Comparison of ENCODE assay signal across 23 cellular contexts in genomic region chr17:9911089-9911488, GRCh38. TPM values are rescaled to one million over a fixed set of nuclear protein-coding genes. Genes with fewer than 3 reads are reported as not detected.
A peak's percentile ranks its signal among the peaks of the same experiment; 100 is the strongest.
DNase-seq lines count a peak whose midpoint lies in the region; ATAC-seq, FAIRE-seq and TF ChIP-seq lines count a peak whose summit lies in the region.
"Had no signal": no experiment of that assay in that cellular context is flagged by ENCODE, and none has a peak within 500 bp of the region (broad histone marks: within the 10 kb centered on the region; RNA-seq: fewer than 3 reads in every experiment).

No MANE protein-coding gene starts in this region.

- no peaks in the 10 kb centered on the region for H3K79me1 ChIP-seq in IMR-90 (ENCODE audit: low read depth in 1 of 2, low read length in 2 of 2)

- H3K4me3 Mint-ChIP-seq in dendritic cell treated with granulocyte-macrophage colony-stimulating factor and Interleukin-4, amounts not matched to agents 40 ng/mL and 50 ng/mL, for 4 days: no peak overlapping the region
- no peak overlapping the region for H3K4me3 Mint-ChIP-seq in neural progenitor cell
- H3K4me3 Mint-ChIP-seq: B cell; CD14-positive monocyte; CD8-positive, alpha-beta T cell had no signal

- WGBS in IMR-90 (ENCODE audit: extremely low coverage in 2 of 2, insufficient read length in 1 of 2), 2 experiments: 71% methylated on average over 4 of the region's 12 CpGs; no CpG with 5 or more reads in 1 of the 2 experiments

- POLR2A ChIA-PET in IMR-90 (lab: Charles Lee; ENCODE audit: unreplicated experiment): no interaction called here

- no peak overlapping the region for H3K56ac ChIP-seq in IMR-90 (ENCODE audit: extremely low read depth, insufficient read depth, low read length)

- no peaks in the 10 kb centered on the region for H3K79me2 ChIP-seq in neural progenitor cell (ENCODE audit: low read depth)

- peak overlapping the region; percentile 12; the same call in 1 of the 2 replicates for H4K5ac ChIP-seq in IMR-90 (ENCODE audit: low read depth, low read length)

- H4K91ac ChIP-seq in IMR-90 (ENCODE audit: insufficient read depth, low read depth, low read length): peak overlapping the region; percentile 26; the same call in 1 of the 2 replicates

- H3K18ac ChIP-seq in IMR-90 (ENCODE audit: low read depth, low read length): peak overlapping the region; percentile 5; the same call in 1 of the 2 replicates

- H2AFZ ChIP-seq in IMR-90 (replicated peaks; ENCODE audit: low read length, poor library complexity) (peak overlapping the region; percentile 8), neural progenitor cell (replicated peaks) (no peak overlapping the region)

- no peak for TF ChIP-seq RAD21 in IMR-90 (IDR thresholded peaks at IDR 0.05; ENCODE audit: low read length)

- H3K9me1 ChIP-seq in IMR-90 (ENCODE audit: insufficient read depth, low read length): no peaks in the 10 kb centered on the region; the same call in 1 of the 2 replicates

- H2BK20ac ChIP-seq in IMR-90 (ENCODE audit: low read depth, low read length): peak overlapping the region; percentile 50; the same call in 1 of the 2 replicates

- no peaks in the 10 kb centered on the region for H3F3A ChIP-seq in neural progenitor cell (ENCODE audit: low read depth)

- H2BK120ac ChIP-seq in IMR-90 (ENCODE audit: low read depth, low read length): peak overlapping the region; percentile 62; the same call in 1 of the 2 replicates

- H3K27me3 Mint-ChIP-seq in dendritic cell treated with granulocyte-macrophage colony-stimulating factor and Interleukin-4, amounts not matched to agents 40 ng/mL and 50 ng/mL, for 4 days: no peaks in the 10 kb centered on the region
- H3K27me3 Mint-ChIP-seq in neural progenitor cell (ENCODE audit: insufficient read depth, low read depth): peaks cover 8% of the 10 kb centered on the region

- no peaks in the 10 kb centered on the region for H3K4me1 Mint-ChIP-seq in dendritic cell treated with granulocyte-macrophage colony-stimulating factor and Interleukin-4, amounts not matched to agents 40 ng/mL and 50 ng/mL, for 4 days (ENCODE audit: low read depth)
- peaks cover 21% of the 10 kb centered on the region for H3K4me1 Mint-ChIP-seq in neural progenitor cell
- H3K4me1 Mint-ChIP-seq: B cell, CD14-positive monocyte had no signal

- no peak overlapping the region for H3K23ac ChIP-seq in IMR-90 (ENCODE audit: low read depth, low read length)

- H2BK5ac ChIP-seq in IMR-90 (ENCODE audit: low read depth, low read length, poor library complexity, severe bottlenecking): no peak overlapping the region

- peaks cover 50% of the 10 kb centered on the region for H3K36me3 Mint-ChIP-seq in dendritic cell treated with granulocyte-macrophage colony-stimulating factor and Interleukin-4, amounts not matched to agents 40 ng/mL and 50 ng/mL, for 4 days (ENCODE audit: low read depth)
- peaks cover 7% of the 10 kb centered on the region for H3K36me3 Mint-ChIP-seq in neural progenitor cell
- H3K36me3 Mint-ChIP-seq: CD8-positive, alpha-beta T cell had no signal

- peak overlapping the region in 1 of 2 experiments; percentile 62; a peak in 1 of 4 replicates for H4K8ac ChIP-seq in IMR-90 (ENCODE audit: low read depth in 2 of 2, low read length in 2 of 2)

- no peak for DNase-seq in IMR-90
- DNase-seq in neural progenitor cell (ENCODE audit: low spot score): no peak
- no peak for DNase-seq in GM12892 (ENCODE audit: insufficient read length)
- no peak for DNase-seq in inferior parietal cortex (ENCODE audit: extremely low spot score)
- DNase-seq in NCI-H1092 (lab: John Stamatoyannopoulos, UW): no peak
- DNase-seq: CD8-positive, alpha-beta T cell; COR-L47; DMS153; DMS79 treated with DMSO at 0.1 percent for 48 hours; EL had no signal

- H2AK5ac ChIP-seq in IMR-90 (ENCODE audit: low read depth, low read length): 0 out of 2 replicates have a peak overlapping the region, but pooled peaks have one; percentile 69

- H3K4me2 ChIP-seq in BLaER1: peak overlapping the region; percentile 40
- no peak overlapping the region; the same call in 1 of the 2 replicates for H3K4me2 ChIP-seq in IMR-90 (ENCODE audit: low read depth, low read length)
- H3K4me2 ChIP-seq in neural progenitor cell: no peak overlapping the region

- peak overlapping the region; percentile 69 for H3K4ac ChIP-seq in IMR-90 (ENCODE audit: low read depth, low read length)

- no TSS peak for BruUV-seq in IMR-90 (replicated peaks; lab: Mats Ljungman, UMichigan)

- H3K9me3 ChIP-seq in BLaER1: no peaks in the 10 kb centered on the region
- no peaks in the 10 kb centered on the region for H3K9me3 ChIP-seq in IMR-90 (ENCODE audit: control insufficient read depth, insufficient read depth, low read length)
- no peaks in the 10 kb centered on the region for H3K9me3 ChIP-seq in neural progenitor cell (ENCODE audit: low read depth)
- H3K9me3 ChIP-seq: HAP-1 had no signal

- CTCF ChIA-PET in IMR-90 (lab: Yijun Ruan, JAX): no interaction called here

- H3K4me3 ChIP-seq in BLaER1 (no peak overlapping the region), IMR-90 (ENCODE audit: insufficient read depth, low read depth, low read length) (no peak overlapping the region), neural progenitor cell (no peak overlapping the region)
- H3K4me3 ChIP-seq: HAP-1 had no signal

- intact Hi-C loops in IMR-90 (cut with micrococcal nuclease): no loop called here
- intact Hi-C loops in dendritic cell treated with granulocyte-macrophage colony-stimulating factor and Interleukin-4, amounts not matched to agents 40 ng/mL and 50 ng/mL, for 4 days (cut with micrococcal nuclease): no loop called here

- 0 out of 2 replicates have a peak overlapping the region, but pooled peaks have one; percentile 32 for H3K14ac ChIP-seq in IMR-90 (replicated peaks; ENCODE audit: low read depth, low read length)

- dilution Hi-C loops in IMR-90 (cut with HindIII; ENCODE audit: low sequenced_read_pairs, unreplicated experiment): no loop called here

- peaks cover 30% of the 10 kb centered on the region for H3K36me3 ChIP-seq in BLaER1
- peaks cover under 1% of the 10 kb centered on the region; the same call in 1 of the 2 replicates for H3K36me3 ChIP-seq in IMR-90 (ENCODE audit: control insufficient read depth, insufficient read depth, low read length)
- no peaks in the 10 kb centered on the region for H3K36me3 ChIP-seq in neural progenitor cell
- H3K36me3 ChIP-seq: HAP-1 had no signal

- no peak overlapping the region for H2BK15ac ChIP-seq in IMR-90 (ENCODE audit: low read depth, low read length)

- H3K9ac ChIP-seq in BLaER1 (no peak overlapping the region), IMR-90 (ENCODE audit: low read depth, low read length) (no peak overlapping the region; the same call in 1 of the 2 replicates), neural progenitor cell (no peak overlapping the region)

- H3K27me3 ChIP-seq in BLaER1 (no peaks in the 10 kb centered on the region), IMR-90 (ENCODE audit: control insufficient read depth, insufficient read depth, low read length) (no peaks in the 10 kb centered on the region), neural progenitor cell (no peaks in the 10 kb centered on the region)

- ATAC-seq in IMR-90 (ENCODE audit: low read depth) (no peak), HG02852 (IDR thresholded peaks at IDR 0.05; ENCODE audit: unreplicated experiment) (no peak)
- ATAC-seq: CD8-positive, alpha-beta T cell; HepG2 had no signal

- peak overlapping the region; percentile 5 for H3K27ac Mint-ChIP-seq in dendritic cell treated with granulocyte-macrophage colony-stimulating factor and Interleukin-4, amounts not matched to agents 40 ng/mL and 50 ng/mL, for 4 days
- H3K27ac Mint-ChIP-seq in neural progenitor cell: peak overlapping the region; percentile 66
- H3K27ac Mint-ChIP-seq: B cell; CD8-positive, alpha-beta T cell had no signal

- FAIRE-seq in GM12892 (lab: Jason Lieb, UNC): no peak
- FAIRE-seq: A204.1, D721Med, G401.6, GM12891, H1, HepG2, HTR-8/SVneo had no signal

- no peak for TF ChIP-seq CTCF in IMR-90 (conservative IDR thresholded peaks at IDR 0.05; ENCODE audit: low read depth, low read length)
- no peak for TF ChIP-seq CTCF in neural progenitor cell (IDR thresholded peaks at IDR 0.05)

- H3K27ac ChIP-seq in BLaER1: 0 out of 2 replicates have a peak overlapping the region, but pooled peaks have one; percentile 8
- peak overlapping the region; percentile 81; the same call in 1 of the 2 replicates for H3K27ac ChIP-seq in IMR-90 (ENCODE audit: insufficient read depth, low read length)
- no peak overlapping the region for H3K27ac ChIP-seq in neural progenitor cell

- in situ Hi-C loops in IMR-90 (cut with MboI; ENCODE audit: low sequenced_read_pairs): no loop called here

- H4K20me1 ChIP-seq in BLaER1 (no peaks in the 10 kb centered on the region), IMR-90 (ENCODE audit: insufficient read depth, low read length) (no peaks in the 10 kb centered on the region), neural progenitor cell (ENCODE audit: low read depth) (no peaks in the 10 kb centered on the region)

- peaks cover 61% of the 10 kb centered on the region for H3K4me1 ChIP-seq in BLaER1
- peaks cover 23% of the 10 kb centered on the region for H3K4me1 ChIP-seq in IMR-90 (ENCODE audit: control insufficient read depth, insufficient read depth, low read length)
- H3K4me1 ChIP-seq in neural progenitor cell: peaks cover 11% of the 10 kb centered on the region
- H3K4me1 ChIP-seq: HAP-1 had no signal

- no peaks in the 10 kb centered on the region for H3K9me3 Mint-ChIP-seq in dendritic cell treated with granulocyte-macrophage colony-stimulating factor and Interleukin-4, amounts not matched to agents 40 ng/mL and 50 ng/mL, for 4 days
- peaks cover 4% of the 10 kb centered on the region for H3K9me3 Mint-ChIP-seq in neural progenitor cell
- H3K9me3 Mint-ChIP-seq: CD8-positive, alpha-beta T cell had no signal

- TF ChIP-seq POLR2A in IMR-90 (IDR thresholded peaks at IDR 0.05; ENCODE audit: low read depth, low read length) (no peak), GM12892 (IDR thresholded peaks at IDR 0.05; ENCODE audit: low read depth, low read length) (no peak)

- peak overlapping the region; percentile 17 for H2AK9ac ChIP-seq in IMR-90 (replicated peaks; ENCODE audit: low read depth, low read length, poor library complexity)

TF ChIP-seq in IMR-90, 13 proteins besides CTCF, POLR2A, EP300 and RAD21 (continues in another document):
- TF ChIP-seq RCOR1 (IDR thresholded peaks at IDR 0.05; ENCODE audit: insufficient replicate concordance, low read length) (no peak), RFX5 (IDR thresholded peaks at IDR 0.05; ENCODE audit: low read depth, low read length) (no peak)

RNA-seq across cellular contexts. Expression of gene RCVRN, which starts 6.0 kb away (rescaled TPM):
- not detected in 2 replicates for total RNA-seq in IMR-90 (2012; rRNA removed)
- not detected in 2 replicates for polyA plus RNA-seq in IMR-90 (2012; rRNA removed)
- not detected in 2 replicates for polyA plus RNA-seq in IMR-90 (2012; cell fraction: cytosol; rRNA removed)
- polyA plus RNA-seq in IMR-90 (2012; cell fraction: nucleus; rRNA removed; ENCODE audit: low replicate concordance): 0.02 and 0.41 TPM in 2 replicates
- total RNA-seq in neural progenitor cell (ENCODE audit: low replicate concordance): not detected in 2 replicates
- 0.13 TPM for polyA plus RNA-seq in GM12892 (2012; ENCODE audit: missing spikeins)
- total RNA-seq: B cell, H1, HepG2 had no signal
- polyA plus RNA-seq: CD14-positive monocyte, H1, HepG2 had no signal
